14 cellular contexts compared by ENCODE assay signal in genomic region chr3:58073315-58074125, GRCh38.
DNase-seq lines count a peak whose midpoint lies in the region; ATAC-seq and TF ChIP-seq lines count a peak whose summit lies in the region.
"Had no signal": no experiment of that assay in that cellular context is flagged by ENCODE, and none has a peak within 500 bp of the region (broad histone marks: within the 10 kb centered on the region; RNA-seq: fewer than 3 reads in every experiment).

No MANE protein-coding gene starts in this region.

- POLR2A ChIA-PET in MCF 10A (lab: Yijun Ruan, JAX): no interaction called here

- in situ Hi-C loops in mammary epithelial cell (cut with MboI; ENCODE audit: low sequenced_read_pairs in 2 of 2): no loop called here

- TF ChIP-seq CTCF in MCF 10A (IDR thresholded peaks at IDR 0.05; ENCODE audit: unreplicated experiment): no peak
- TF ChIP-seq CTCF in mammary epithelial cell (conservative IDR thresholded peaks at IDR 0.05 in 1 of 2, IDR thresholded peaks at IDR 0.05 in 1 of 2; ENCODE audit: extremely low read depth in 1 of 2, insufficient read depth in 1 of 2, low read depth in 1 of 2, low read length in 2 of 2): no peak
- no peak for TF ChIP-seq CTCF in vagina (IDR thresholded peaks at IDR 0.05)

- intact Hi-C loops in MCF 10A (cut with micrococcal nuclease): no loop called here
- intact Hi-C loops in mammary epithelial cell (cut with micrococcal nuclease): no loop called here
- intact Hi-C loops in vagina (cut with DNase I): no loop called here

- peak overlapping the region; percentile 54 for H3K27ac Mint-ChIP-seq in MCF 10A (ENCODE audit: low read depth, unreplicated experiment)
- H3K27ac Mint-ChIP-seq in activated naive CD4-positive, alpha-beta T cell treated with anti-CD3 and anti-CD28 coated beads, Interleukin-2, amount 10 ng/mL, durations not matched to agents 7 days and 5 days: no peak overlapping the region
- H3K27ac Mint-ChIP-seq: activated naive CD8-positive, alpha-beta T cell had no signal

- no peaks in the 10 kb centered on the region for H3K9me3 ChIP-seq in mammary epithelial cell (replicated peaks; ENCODE audit: insufficient read depth, low read length)
- H3K9me3 ChIP-seq in vagina: no peaks in the 10 kb centered on the region

- no peaks in the 10 kb centered on the region for H3K27me3 Mint-ChIP-seq in MCF 10A (ENCODE audit: insufficient read depth, unreplicated experiment)
- no peaks in the 10 kb centered on the region for H3K27me3 Mint-ChIP-seq in activated naive CD4-positive, alpha-beta T cell treated with anti-CD3 and anti-CD28 coated beads, Interleukin-2, amount 10 ng/mL, durations not matched to agents 7 days and 5 days
- H3K27me3 Mint-ChIP-seq: activated naive CD8-positive, alpha-beta T cell; stimulated activated naive CD8-positive, alpha-beta T cell treated with anti-CD3 and anti-CD28 coated beads, Interleukin-15, Interleukin-2, amounts not matched to agents 100 ng/mL and 50 ng/mL, for 24 hours had no signal

- DNase-seq in MCF 10A (ENCODE audit: unreplicated experiment) (no peak), mammary epithelial cell (no peak), glomerular visceral epithelial cell (ENCODE audit: extremely low spot score) (peak; percentile 74), vagina (ENCODE audit: extremely low spot score in 2 of 2) (no peak)
- DNase-seq in Jurkat, Clone E6-1 (ENCODE audit: low read depth, low spot score): no peak
- DNase-seq in activated naive CD4-positive, alpha-beta T cell treated with anti-CD3 and anti-CD28 coated beads, Interleukin-2, amount 10 ng/mL, durations not matched to agents 7 days and 5 days: no peak
- DNase-seq: ACHN; activated CD4-positive, alpha-beta T cell treated with anti-CD3 and anti-CD28 coated beads for 4 hours; effector memory CD4-positive, alpha-beta T cell; NCI-H345 had no signal

- CTCF ChIA-PET in MCF 10A (lab: Yijun Ruan, JAX): interaction anchor here (0.5 to 0.6 kb wide), 2 partner anchors 17 to 232 kb away, joined by 3 read pairs; partner anchors contain the start of gene RPP14
- CTCF ChIA-PET in mammary epithelial cell (lab: Charles Lee; ENCODE audit: low non-redundant PET): no interaction called here
- CTCF ChIA-PET in activated naive CD4-positive, alpha-beta T cell treated with anti-CD3 and anti-CD28 coated beads, Interleukin-2, amount 10 ng/mL, durations not matched to agents 7 days and 5 days (lab: Charles Lee): no interaction called here

- no peak for ATAC-seq in GM19455 (IDR thresholded peaks at IDR 0.05; ENCODE audit: unreplicated experiment)
- no peak for ATAC-seq in HG02970 (IDR thresholded peaks at IDR 0.05; ENCODE audit: low FRiP score, unreplicated experiment)

- H3K4me3 ChIP-seq in mammary epithelial cell (replicated peaks in 1 of 3; ENCODE audit: insufficient read depth in 1 of 3, low read depth in 2 of 3, low read length in 3 of 3) (no peak overlapping the region), vagina (no peak overlapping the region)
- peak overlapping the region; percentile 7 for H3K4me3 ChIP-seq in Jurkat, Clone E6-1 (ENCODE audit: low read length)

- TF ChIP-seq POLR2A in vagina (IDR thresholded peaks at IDR 0.05): no peak

- no peak overlapping the region for H3K4me2 ChIP-seq in mammary epithelial cell (ENCODE audit: insufficient read depth, low read depth, low read length)

- BruUV-seq in MCF 10A (replicated peaks; lab: Mats Ljungman, UMichigan) (no TSS peak), mammary epithelial cell (replicated peaks; lab: Mats Ljungman, UMichigan) (no TSS peak)

- H3K9ac ChIP-seq in mammary epithelial cell (ENCODE audit: insufficient read depth, low read length): no peak overlapping the region

- H3K4me1 ChIP-seq in mammary epithelial cell (ENCODE audit: insufficient read depth, low read length) (no peaks in the 10 kb centered on the region), vagina (peaks cover 21% of the 10 kb centered on the region)

- H3K27ac ChIP-seq in mammary epithelial cell (ENCODE audit: insufficient read depth, low read depth, low read length) (no peak overlapping the region), vagina (peak overlapping the region; percentile 35)

- peaks cover 19% of the 10 kb centered on the region for H3K4me1 Mint-ChIP-seq in MCF 10A (ENCODE audit: insufficient read depth, unreplicated experiment)
- peaks cover 22% of the 10 kb centered on the region for H3K4me1 Mint-ChIP-seq in activated naive CD4-positive, alpha-beta T cell treated with anti-CD3 and anti-CD28 coated beads, Interleukin-2, amount 10 ng/mL, durations not matched to agents 7 days and 5 days

- H3K4me3 Mint-ChIP-seq in MCF 10A (ENCODE audit: unreplicated experiment): no peak overlapping the region
- H3K4me3 Mint-ChIP-seq in activated naive CD4-positive, alpha-beta T cell treated with anti-CD3 and anti-CD28 coated beads, Interleukin-2, amount 10 ng/mL, durations not matched to agents 7 days and 5 days: no peak overlapping the region

- H3K36me3 ChIP-seq in mammary epithelial cell (ENCODE audit: insufficient read depth, low read length) (peaks cover 25% of the 10 kb centered on the region), vagina (peaks cover 0 to 11% of the 10 kb centered on the region in 2 donors)

- H4K20me1 ChIP-seq in mammary epithelial cell (ENCODE audit: insufficient read depth, low read length): peaks cover 47% of the 10 kb centered on the region

- no peaks in the 10 kb centered on the region for H3K27me3 ChIP-seq in mammary epithelial cell (ENCODE audit: insufficient read depth, low read length)
- H3K27me3 ChIP-seq in vagina: no peaks in the 10 kb centered on the region

- WGBS in mammary epithelial cell (ENCODE audit: low coverage, missing lambda C conversion rate): 97% methylated on average over 9 of the region's 9 CpGs

- peaks cover 100% of the 10 kb centered on the region for H3K79me2 ChIP-seq in mammary epithelial cell (ENCODE audit: insufficient read depth, low read length)

- H2AFZ ChIP-seq in mammary epithelial cell (ENCODE audit: low read depth, low read length): no peak overlapping the region

- dilution Hi-C loops in mammary epithelial cell (cut with HindIII; ENCODE audit: low sequenced_read_pairs): no loop called here

- no peaks in the 10 kb centered on the region for H3K9me3 Mint-ChIP-seq in MCF 10A (ENCODE audit: unreplicated experiment)
- no peaks in the 10 kb centered on the region for H3K9me3 Mint-ChIP-seq in activated naive CD4-positive, alpha-beta T cell treated with anti-CD3 and anti-CD28 coated beads, Interleukin-2, amount 10 ng/mL, durations not matched to agents 7 days and 5 days
- H3K9me3 Mint-ChIP-seq: stimulated activated naive CD8-positive, alpha-beta T cell treated with anti-CD3 and anti-CD28 coated beads, Interleukin-15, Interleukin-2, amounts not matched to agents 100 ng/mL and 50 ng/mL, for 24 hours had no signal

- peaks cover 44% of the 10 kb centered on the region for H3K36me3 Mint-ChIP-seq in MCF 10A (ENCODE audit: insufficient read depth, unreplicated experiment)
- peaks cover 6% of the 10 kb centered on the region for H3K36me3 Mint-ChIP-seq in activated naive CD4-positive, alpha-beta T cell treated with anti-CD3 and anti-CD28 coated beads, Interleukin-2, amount 10 ng/mL, durations not matched to agents 7 days and 5 days
